7 cellular contexts compared by ENCODE assay signal in genomic region chr2:177265834-177266817, GRCh38. TPM values are rescaled to one million over a fixed set of nuclear protein-coding genes. Genes with fewer than 3 reads are reported as not detected.
DNase-seq lines count a peak whose midpoint lies in the region; ATAC-seq, FAIRE-seq and TF ChIP-seq lines count a peak whose summit lies in the region.

No MANE protein-coding gene starts in this region.

- no peak for TF ChIP-seq EP300 in GM12878 (IDR thresholded peaks at IDR 0.05; ENCODE audit: borderline replicate concordance in 1 of 2, control insufficient read depth in 1 of 2, low read depth in 2 of 2, low read length in 2 of 2)

- peak overlapping the region; percentile 4 for H2AFZ ChIP-seq in GM12878 (ENCODE audit: control insufficient read depth, low read depth, low read length)

- H4K20me1 ChIP-seq in GM12878 (ENCODE audit: control insufficient read depth, insufficient read depth), result no peaks in the 10 kb centered on the region

- no peak for TF ChIP-seq CTCF in GM12878 (IDR thresholded peaks at IDR 0.05 in 2 of 3, conservative IDR thresholded peaks at IDR 0.05 in 1 of 3; ENCODE audit: control insufficient read depth in 2 of 3, extremely low read depth in 1 of 3, insufficient read depth in 1 of 3, low read depth in 3 of 3, low read length in 3 of 3)
- no peak for TF ChIP-seq CTCF in liver (IDR thresholded peaks at IDR 0.05; ENCODE audit: low read depth, low read length, missing input control)

- H3K9ac ChIP-seq in GM12878 (ENCODE audit: control insufficient read depth, insufficient read depth, low read length) (peak overlapping the region; percentile 99), liver (ENCODE audit: low read depth in 1 of 2, low read length in 2 of 2) (peak overlapping the region; percentile 91 to 94)

- H3K4me1 ChIP-seq in GM12878 (ENCODE audit: control insufficient read depth, insufficient read depth, low read length) (peaks cover 12% of the 10 kb centered on the region), liver (ENCODE audit: control insufficient read depth in 4 of 4, insufficient read depth in 4 of 4, low read length in 3 of 4) (peaks cover 4 to 32% (median 13%) of the 10 kb centered on the region in 4 donors)

- in situ Hi-C loops in GM12878 (cut with MboI), result no loop called here

- H3K79me2 ChIP-seq in GM12878 (ENCODE audit: control insufficient read depth, insufficient read depth, low read length), result peaks cover 33% of the 10 kb centered on the region

- RAD21 ChIA-PET in GM12878 (lab: Charles Lee; ENCODE audit: unreplicated experiment), result interaction anchor here (0.7 to 6.2 kb wide), 13 partner anchors 10 to 150 kb away, joined by 3 to 166 read pairs (median 12); no protein-coding TSS in a partner anchor

- ATAC-seq in GM21367 (IDR thresholded peaks at IDR 0.05; ENCODE audit: unreplicated experiment) (peak; percentile 23), GM12878 (0 out of 3 replicates have a peak, but pooled peaks have one; percentile 1), GM21619 (IDR thresholded peaks at IDR 0.05; ENCODE audit: unreplicated experiment) (no peak), HG03196 (IDR thresholded peaks at IDR 0.05; ENCODE audit: unreplicated experiment) (no peak)

- POLR2A ChIA-PET in GM12878 (lab: Charles Lee), result interaction anchor here (1.0 to 6.7 kb wide), 13 partner anchors 7 to 101 kb away, joined by 5 to 76 read pairs (median 12); partner anchors contain the start of gene HNRNPA3

- H3K4me2 ChIP-seq in GM12878 (ENCODE audit: control insufficient read depth, insufficient read depth), result peak overlapping the region; percentile 99

- no peak for TF ChIP-seq POLR2A in GM12878 (IDR thresholded peaks at IDR 0.05; ENCODE audit: low read depth, low read length)

- CTCF ChIA-PET in GM12878 (lab: Yijun Ruan, JAX), result interaction anchor here (0.6 to 14.2 kb wide), 19 partner anchors 7 to 712 kb away, joined by 3 to 213 read pairs (median 6); no protein-coding TSS in a partner anchor

- intact Hi-C loops in GM12878 (cut with micrococcal nuclease; ENCODE audit: unreplicated experiment), result loop anchor here (2.0 to 10.0 kb wide), 2 partner anchors 15 to 129 kb away; partner anchors contain the start of gene AGPS

- H3K27me3 ChIP-seq in GM12878 (replicated peaks in 1 of 2; ENCODE audit: control insufficient read depth in 2 of 2, insufficient read depth in 2 of 2, low read length in 1 of 2) (no peaks in the 10 kb centered on the region), liver (ENCODE audit: control insufficient read depth in 4 of 4, insufficient read depth in 4 of 4, low read length in 3 of 4) (no peaks in the 10 kb centered on the region)

- DNase-seq in NAMALWA (ENCODE audit: low spot score) (peak; percentile 51), GM12878 (ENCODE audit: low read depth, low spot score) (no peak)
- no peak for DNase-seq in activated CD4-positive, CD25-positive, alpha-beta regulatory T cell (lab: John Stamatoyannopoulos, UW)

- no TSS peak for BruUV-seq in GM12878 (replicated peaks; lab: Mats Ljungman, UMichigan)

- 47% methylated on average over 4 of the region's 4 CpGs for WGBS in GM12878 (ENCODE audit: insufficient coverage, insufficient replicate concordance, low lambda C conversion rate, missing lambda C conversion rate)
- WGBS in liver, result 11% methylated on average over 4 of the region's 4 CpGs

- H3K36me3 ChIP-seq in GM12878 (ENCODE audit: control insufficient read depth in 2 of 2, insufficient read depth in 2 of 2, low read length in 1 of 2), result no peaks in the 10 kb centered on the region
- no peaks in the 10 kb centered on the region for H3K36me3 ChIP-seq in liver (ENCODE audit: control insufficient read depth in 4 of 4, insufficient read depth in 3 of 4, low read depth in 1 of 4, low read length in 3 of 4)

- peak overlapping the region; percentile 72 for H3K4me3 ChIP-seq in GM12878
- H3K4me3 ChIP-seq in liver (ENCODE audit: low read depth in 1 of 3, low read length in 3 of 3), result no peak overlapping the region

- H3K27ac ChIP-seq in GM12878 (ENCODE audit: control insufficient read depth, insufficient read depth) (peak overlapping the region; percentile 99; the same call in 1 of the 2 replicates), liver (ENCODE audit: low read depth in 1 of 2, low read length in 2 of 2) (peak overlapping the region; percentile 99 to 100)

- no peak for TF ChIP-seq RAD21 in GM12878 (IDR thresholded peaks at IDR 0.05; ENCODE audit: insufficient read depth, low read depth, low read length)
- no peak for TF ChIP-seq RAD21 in liver (IDR thresholded peaks at IDR 0.05)

- SMC1A ChIA-PET in GM12878 (lab: Charles Lee; ENCODE audit: uncharacterized antibody, unreplicated experiment), result interaction anchor here (0.6 to 8.5 kb wide), 15 partner anchors 8 to 127 kb away, joined by 3 to 140 read pairs (median 6); partner anchors contain the start of gene HNRNPA3

- H3K9me3 ChIP-seq in GM12878 (replicated peaks; ENCODE audit: control insufficient read depth, insufficient read depth, low read length) (no peaks in the 10 kb centered on the region), liver (ENCODE audit: control insufficient read depth in 4 of 4, low read length in 3 of 4) (no peaks in the 10 kb centered on the region)

- peak; percentile 27 for FAIRE-seq in GM12878 (lab: Jason Lieb, UNC)

TF ChIP-seq in GM12878, 131 proteins besides CTCF, POLR2A, EP300 and RAD21 (continues in another document):
- TF ChIP-seq POLR2AphosphoS2 (IDR thresholded peaks at IDR 0.05; ENCODE audit: low read depth, low read length) (no peak), ELK1 (IDR thresholded peaks at IDR 0.05; ENCODE audit: low read depth, low read length) (no peak), DPF2 (IDR thresholded peaks at IDR 0.05) (no peak), FOXM1 (IDR thresholded peaks at IDR 0.05; ENCODE audit: low read depth, low read length) (peak; percentile 38; the same call in 1 of the 2 replicates)

TF ChIP-seq in liver, 16 proteins besides CTCF, POLR2A, EP300 and RAD21:
- TF ChIP-seq GABPA (IDR thresholded peaks at IDR 0.05 in 1 of 2, conservative IDR thresholded peaks at IDR 0.05 in 1 of 2), result no peak
- peak in 1 of 2 donors; percentile 17 for TF ChIP-seq RXRA (IDR thresholded peaks at IDR 0.05)

RNA-seq across cellular contexts. Expression of gene NFE2L2, which starts 1.6 kb away (rescaled TPM):
- 84.1 and 88.2 TPM in 2 replicates for total RNA-seq in GM12878 (2013; cell fraction: nucleolus; rRNA removed)
- 24.7 and 25.6 TPM in 2 replicates for total RNA-seq in GM12878 (2014; rRNA removed)
- 37.9 and 40.8 TPM in 2 replicates for total RNA-seq in GM12878 (2014; rRNA removed; fragmentation: Illumina TruSeq; extraction: Trizol)
- 33.3 and 34.6 TPM in 2 replicates for total RNA-seq in GM12878 (2021)
- 16.9 TPM for polyA plus RNA-seq in GM12878 (2011; ENCODE audit: low read depth)
- 69.8 and 74.4 TPM in 2 replicates for polyA plus RNA-seq in GM12878 (2011; rRNA removed)
- 42.8 and 43.2 TPM in 2 replicates for polyA plus RNA-seq in GM12878 (2011; cell fraction: cytosol; rRNA removed)
- 42.6 and 56.3 TPM in 2 replicates for polyA plus RNA-seq in GM12878 (2011; cell fraction: nucleus; rRNA removed)
- 19.1 and 28.9 TPM in 2 replicates for polyA plus RNA-seq in GM12878 (2012)
- polyA plus RNA-seq in GM12878 (2014; fragmentation: Illumina TruSeq; extraction: Trizol), result 53.8 and 62.5 TPM in 2 replicates
- 10 to 100 TPM; 18.4 to 26.6 TPM for polyA plus RNA-seq in GM12878 (2014; fragmentation: Nextera tagmentation; extraction: Ambion mirVana)
- polyA plus RNA-seq in GM12878 (2014; rRNA removed), result 23.2 and 28.7 TPM in 2 replicates
- polyA plus RNA-seq in GM12878 (2016; fragmentation: Nextera tagmentation; extraction: Ambion mirVana), result 10 to 100 TPM; 41.1 to 43.9 TPM
- polyA minus RNA-seq in GM12878 (2011; rRNA and poly(A)+ RNA removed), result 60.6 and 80.9 TPM in 2 replicates
- polyA minus RNA-seq in GM12878 (2011; cell fraction: cytosol; rRNA and poly(A)+ RNA removed), result 21.4 and 27.0 TPM in 2 replicates
- 28.7 and 37.0 TPM in 2 replicates for polyA minus RNA-seq in GM12878 (2011; cell fraction: nucleus; rRNA and poly(A)+ RNA removed)
- total RNA-seq in liver, result 10 to 100 TPM; 22.5 to 31.0 TPM
- 10 to 100 TPM; 26.8 to 27.4 TPM for polyA plus RNA-seq in liver

RNA-seq across cellular contexts. Expression of gene HNRNPA3, which starts 53.5 kb away (rescaled TPM):
- 156 and 159 TPM in 2 replicates for total RNA-seq in GM12878 (2013; cell fraction: nucleolus; rRNA removed)
- total RNA-seq in GM12878 (2014; rRNA removed), result 38.3 and 40.4 TPM in 2 replicates
- total RNA-seq in GM12878 (2014; rRNA removed; fragmentation: Illumina TruSeq; extraction: Trizol), result 64.5 and 69.7 TPM in 2 replicates
- 267 and 271 TPM in 2 replicates for total RNA-seq in GM12878 (2021)
- 136 TPM for polyA plus RNA-seq in GM12878 (2011; ENCODE audit: low read depth)
- polyA plus RNA-seq in GM12878 (2011; rRNA removed), result 191 and 282 TPM in 2 replicates
- polyA plus RNA-seq in GM12878 (2011; cell fraction: cytosol; rRNA removed), result 65.8 TPM in 2 replicates
- 99.4 and 152 TPM in 2 replicates for polyA plus RNA-seq in GM12878 (2011; cell fraction: nucleus; rRNA removed)
- polyA plus RNA-seq in GM12878 (2012), result 279 and 381 TPM in 2 replicates
- 343 and 435 TPM in 2 replicates for polyA plus RNA-seq in GM12878 (2014; fragmentation: Illumina TruSeq; extraction: Trizol)
- 100 to 1,000 TPM; 221 to 285 TPM for polyA plus RNA-seq in GM12878 (2014; fragmentation: Nextera tagmentation; extraction: Ambion mirVana)
- 293 and 302 TPM in 2 replicates for polyA plus RNA-seq in GM12878 (2014; rRNA removed)
- 100 to 1,000 TPM; 135 to 141 TPM for polyA plus RNA-seq in GM12878 (2016; fragmentation: Nextera tagmentation; extraction: Ambion mirVana)
- 25.9 and 39.1 TPM in 2 replicates for polyA minus RNA-seq in GM12878 (2011; rRNA and poly(A)+ RNA removed)
- 29.8 and 31.5 TPM in 2 replicates for polyA minus RNA-seq in GM12878 (2011; cell fraction: cytosol; rRNA and poly(A)+ RNA removed)
- 37.6 and 51.6 TPM in 2 replicates for polyA minus RNA-seq in GM12878 (2011; cell fraction: nucleus; rRNA and poly(A)+ RNA removed)
- 10 to 100 TPM; 41.5 to 61.9 TPM for total RNA-seq in liver
- 10 to 100 TPM; 22.9 to 72.5 TPM for polyA plus RNA-seq in liver

Comparison
In these comparisons a context has a peak if more than half of its experiments do, and no peak if none do; other contexts are left out.
1. ATAC-seq: peak in GM21367 (single experiment) and GM12878 (single experiment); none in GM21619 (single experiment) and HG03196 (single experiment).